ENCODE assay signal across 11 cellular contexts in genomic region chr2:218961651-218962570, GRCh38. TPM values are rescaled to one million over a fixed set of nuclear protein-coding genes. Genes with fewer than 3 reads are reported as not detected.
DNase-seq lines count a peak whose midpoint lies in the region; FAIRE-seq and TF ChIP-seq lines count a peak whose summit lies in the region.
"Had no signal": no experiment of that assay in that cellular context is flagged by ENCODE, and none has a peak within 500 bp of the region (broad histone marks: within the 10 kb centered on the region; RNA-seq: fewer than 3 reads in every experiment).

No MANE protein-coding gene starts in this region.

- no peaks in the 10 kb centered on the region for H4K20me1 ChIP-seq in KMS-11 (ENCODE audit: insufficient read depth)

- H3K4me3 Mint-ChIP-seq in activated CD4-positive, alpha-beta T cell treated with anti-CD3 and anti-CD28 coated beads, Interleukin-2, amount 10 ng/mL, durations not matched to agents 7 days and 5 days, result no peak overlapping the region
- peak overlapping the region; percentile 71 for H3K4me3 Mint-ChIP-seq in neural crest cell

- no peak overlapping the region for H3K9ac ChIP-seq in KMS-11

- H3K36me3 Mint-ChIP-seq in activated CD4-positive, alpha-beta T cell treated with anti-CD3 and anti-CD28 coated beads, Interleukin-2, amount 10 ng/mL, durations not matched to agents 7 days and 5 days (ENCODE audit: low read depth), result peaks cover 3% of the 10 kb centered on the region
- no peaks in the 10 kb centered on the region for H3K36me3 Mint-ChIP-seq in neural crest cell (ENCODE audit: low read depth)

- H3K4me2 ChIP-seq in KMS-11, result peak overlapping the region; percentile 24; the same call in 1 of the 2 replicates

- H3K9me3 Mint-ChIP-seq in activated CD4-positive, alpha-beta T cell treated with anti-CD3 and anti-CD28 coated beads, Interleukin-2, amount 10 ng/mL, durations not matched to agents 7 days and 5 days, result no peaks in the 10 kb centered on the region
- H3K9me3 Mint-ChIP-seq in neural crest cell, result no peaks in the 10 kb centered on the region

- DNase-seq in activated CD4-positive, alpha-beta T cell treated with anti-CD3 and anti-CD28 coated beads, Interleukin-2, amount 10 ng/mL, durations not matched to agents 7 days and 5 days, result peak; percentile 16
- DNase-seq in activated CD4-positive, alpha-beta T cell treated with anti-CD3 and anti-CD28 coated beads for 1 hour, result no peak
- peak; percentile 65 to 67 for DNase-seq in SHP77 (lab: John Stamatoyannopoulos, UW)
- DNase-seq in neural crest cell (ENCODE audit: low read depth, low spot score), result no peak
- DNase-seq in GM19239 (ENCODE audit: insufficient read length, low spot score), result no peak
- DNase-seq in effector memory CD4-positive, alpha-beta T cell, result no peak
- DNase-seq in medulla oblongata (ENCODE audit: extremely low spot score), result no peak
- DNase-seq: esophagus squamous epithelium had no signal

- TF ChIP-seq CTCF in KMS-11 (conservative IDR thresholded peaks at IDR 0.05; ENCODE audit: low read depth, low read length) (no peak), neural crest cell (conservative IDR thresholded peaks at IDR 0.05) (no peak)

- no peak overlapping the region for H3K27ac ChIP-seq in KMS-11
- H3K27ac ChIP-seq in effector memory CD4-positive, alpha-beta T cell (ENCODE audit: insufficient read depth, low read length, poor library complexity, severe bottlenecking), result no peak overlapping the region
- H3K27ac ChIP-seq: esophagus squamous epithelium had no signal

- peaks cover 14% of the 10 kb centered on the region for H3K4me1 ChIP-seq in KMS-11 (ENCODE audit: low read depth, poor library complexity, severe bottlenecking)
- H3K4me1 ChIP-seq in effector memory CD4-positive, alpha-beta T cell (ENCODE audit: control insufficient read depth, insufficient read depth, low read length, poor library complexity, severe bottlenecking), result peaks cover 3% of the 10 kb centered on the region

- H3K79me2 ChIP-seq in KMS-11 (ENCODE audit: insufficient read depth, low read depth), result no peaks in the 10 kb centered on the region

- no peaks in the 10 kb centered on the region for H3K36me3 ChIP-seq in KMS-11 (ENCODE audit: insufficient read depth)
- no peaks in the 10 kb centered on the region for H3K36me3 ChIP-seq in effector memory CD4-positive, alpha-beta T cell (ENCODE audit: control insufficient read depth, insufficient read depth, low read length)
- H3K36me3 ChIP-seq: esophagus squamous epithelium had no signal

- no peaks in the 10 kb centered on the region for H3K9me3 ChIP-seq in effector memory CD4-positive, alpha-beta T cell (ENCODE audit: control insufficient read depth, low read length)
- H3K9me3 ChIP-seq: esophagus squamous epithelium had no signal

- peaks cover 7% of the 10 kb centered on the region for H3K4me1 Mint-ChIP-seq in activated CD4-positive, alpha-beta T cell treated with anti-CD3 and anti-CD28 coated beads, Interleukin-2, amount 10 ng/mL, durations not matched to agents 7 days and 5 days
- H3K4me1 Mint-ChIP-seq in neural crest cell, result peaks cover 40% of the 10 kb centered on the region

- H3K27ac Mint-ChIP-seq in activated CD4-positive, alpha-beta T cell treated with anti-CD3 and anti-CD28 coated beads, Interleukin-2, amount 10 ng/mL, durations not matched to agents 7 days and 5 days, result no peak overlapping the region
- H3K27ac Mint-ChIP-seq in neural crest cell (ENCODE audit: unreplicated experiment), result no peak overlapping the region

- peaks cover 30% of the 10 kb centered on the region; the same call in 1 of the 2 replicates for H3K27me3 ChIP-seq in KMS-11 (ENCODE audit: insufficient read depth, low read depth)
- peaks cover 56% of the 10 kb centered on the region for H3K27me3 ChIP-seq in effector memory CD4-positive, alpha-beta T cell (replicated peaks; ENCODE audit: control insufficient read depth, insufficient read depth, low read length, poor library complexity, severe bottlenecking)

- H3K27me3 Mint-ChIP-seq in activated CD4-positive, alpha-beta T cell treated with anti-CD3 and anti-CD28 coated beads, Interleukin-2, amount 10 ng/mL, durations not matched to agents 7 days and 5 days, result peaks cover 66% of the 10 kb centered on the region
- H3K27me3 Mint-ChIP-seq in neural crest cell (ENCODE audit: low read depth), result peaks cover 82% of the 10 kb centered on the region

- CTCF ChIA-PET in activated CD4-positive, alpha-beta T cell treated with anti-CD3 and anti-CD28 coated beads, Interleukin-2, amount 10 ng/mL, durations not matched to agents 7 days and 5 days (lab: Charles Lee), result interaction anchor here (0.8 to 1.0 kb wide), 2 partner anchors 18 to 20 kb away, joined by 3 to 4 read pairs; no protein-coding TSS in a partner anchor

- H3K4me3 ChIP-seq in KMS-11 (IDR thresholded peaks at IDR 0.05; ENCODE audit: insufficient read depth, low read depth, low read length), result no peak overlapping the region
- H3K4me3 ChIP-seq in effector memory CD4-positive, alpha-beta T cell (ENCODE audit: insufficient read depth, low read depth, low read length, poor library complexity, severe bottlenecking), result no peak overlapping the region
- H3K4me3 ChIP-seq: esophagus squamous epithelium had no signal

- no peak overlapping the region for H2AFZ ChIP-seq in KMS-11 (ENCODE audit: low read depth)

- POLR2A ChIA-PET in activated CD4-positive, alpha-beta T cell treated with anti-CD3 and anti-CD28 coated beads, Interleukin-2, amount 10 ng/mL, durations not matched to agents 7 days and 5 days (lab: Charles Lee), result no interaction called here

- FAIRE-seq in GM19239 (lab: Jason Lieb, UNC), result no peak

RNA-seq across cellular contexts. Expression of gene CDK5R2, which starts 2.4 kb away (rescaled TPM):
- total RNA-seq in activated CD4-positive, alpha-beta T cell treated with anti-CD3 and anti-CD28 coated beads, Interleukin-2, amount 10 ng/mL, durations not matched to agents 7 days and 5 days, result not detected
- 1.7 and 1.9 TPM in 2 replicates for total RNA-seq in neural crest cell
- total RNA-seq: esophagus squamous epithelium, lung microvascular endothelial cell, skeletal muscle tissue had no signal

RNA-seq across cellular contexts. Expression of gene FEV, which starts 23.1 kb away (rescaled TPM):
- total RNA-seq in activated CD4-positive, alpha-beta T cell treated with anti-CD3 and anti-CD28 coated beads, Interleukin-2, amount 10 ng/mL, durations not matched to agents 7 days and 5 days, result not detected
- total RNA-seq in neural crest cell, result not detected in 2 replicates
- total RNA-seq: lung microvascular endothelial cell, skeletal muscle tissue had no signal

RNA-seq across cellular contexts. Expression of gene CRYBA2, which starts 31.3 kb away (rescaled TPM):
- not detected for total RNA-seq in activated CD4-positive, alpha-beta T cell treated with anti-CD3 and anti-CD28 coated beads, Interleukin-2, amount 10 ng/mL, durations not matched to agents 7 days and 5 days
- total RNA-seq in neural crest cell, result not detected in 2 replicates
- total RNA-seq: esophagus squamous epithelium, lung microvascular endothelial cell, skeletal muscle tissue had no signal

Comparison
In these comparisons a context has a peak if more than half of its experiments do, and no peak if none do; other contexts are left out.
1. DNase-seq: peak in activated CD4-positive, alpha-beta T cell treated with anti-CD3 and anti-CD28 coated beads, Interleukin-2, amount 10 ng/mL, durations not matched to agents 7 days and 5 days (single experiment) and SHP77 (2 of 2); none in activated CD4-positive, alpha-beta T cell treated with anti-CD3 and anti-CD28 coated beads for 1 hour (single experiment), neural crest cell (single experiment), GM19239 (single experiment), effector memory CD4-positive, alpha-beta T cell (0 of 3) and medulla oblongata (single experiment).